In the genomic region with DNA sequence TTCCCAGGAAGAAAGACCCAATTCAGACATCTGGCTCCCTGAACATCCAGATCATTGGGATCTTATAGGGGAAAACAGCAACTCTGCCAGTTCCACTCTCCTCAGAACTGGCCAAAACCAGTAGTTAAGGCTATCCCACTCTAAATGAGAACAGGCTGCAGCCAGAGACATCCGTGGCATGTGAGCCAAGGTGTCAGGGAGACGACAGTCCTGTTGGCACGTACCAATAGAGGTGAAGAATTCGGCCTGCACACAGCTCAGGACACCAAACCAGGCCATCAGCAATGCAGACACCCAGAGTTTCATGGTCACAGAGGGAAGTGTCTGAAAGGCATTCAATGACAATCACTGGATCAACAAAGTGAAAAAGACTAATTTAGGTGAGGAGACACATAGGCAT, we compare ENCODE assay signal across 24 cellular contexts. TPM values are rescaled to one million over a fixed set of nuclear protein-coding genes. Genes with fewer than 3 reads are reported as not detected.
"Had no signal": no experiment of that assay in that cellular context is flagged by ENCODE, and none has a peak within 500 bp of the region (broad histone marks: within the 10 kb centered on the region; RNA-seq: fewer than 3 reads in every experiment).

No MANE protein-coding gene starts in this region.

- ATAC-seq: activated CD4-positive, alpha-beta T cell treated with anti-CD3 and anti-CD28 coated beads for 36 hours; activated CD8-positive, alpha-beta memory T cell treated with anti-CD3 and anti-CD28 coated beads, Interleukin-2, amount 10 ng/mL, durations not matched to agents 7 days and 5 days; activated CD8-positive, alpha-beta T cell treated with anti-CD3 and anti-CD28 coated beads, Interleukin-2, amount 10 ng/mL, durations not matched to agents 7 days and 5 days; activated naive CD8-positive, alpha-beta T cell treated with anti-CD3 and anti-CD28 coated beads, Interleukin-2, amount 50 U/mL, for 24 hours; body of pancreas; esophagus mucosa had no signal

- H3K9me3 ChIP-seq: adrenal gland, body of pancreas had no signal

- H3K4me3 ChIP-seq: adrenal gland, body of pancreas, coronary artery, dorsolateral prefrontal cortex had no signal

- H3K27me3 ChIP-seq: adrenal gland, body of pancreas, dorsolateral prefrontal cortex had no signal

- H3K27ac ChIP-seq: adrenal gland, body of pancreas, coronary artery, dorsolateral prefrontal cortex had no signal

- DNase-seq: activated CD4-positive, alpha-beta memory T cell treated with anti-CD3 and anti-CD28 coated beads for 36 hours; activated CD4-positive, alpha-beta T cell treated with anti-CD3 and anti-CD28 coated beads for 36 hours; activated CD4-positive, alpha-beta T cell treated with anti-CD3 and anti-CD28 coated beads, Interleukin-2, amount 10 ng/mL, durations not matched to agents 24 days and 14 days; activated CD4-positive, CD25-positive, alpha-beta regulatory T cell; activated CD4-positive, CD25-positive, alpha-beta regulatory T cell treated with anti-CD3 and anti-CD28 coated beads, Interleukin-2, amount 50 U/mL, for 72 hours; activated CD8-positive, alpha-beta memory T cell treated with anti-CD3 and anti-CD28 coated beads, Interleukin-2, amount 10 ng/mL, durations not matched to agents 7 days and 5 days; activated CD8-positive, alpha-beta memory T cell treated with anti-CD3 and anti-CD28 coated beads, Interleukin-2, amount 50 U/mL, for 4 hours; activated CD8-positive, alpha-beta T cell treated with anti-CD3 and anti-CD28 coated beads, Interleukin-2, amount 10 ng/mL, durations not matched to agents 7 days and 5 days; activated effector memory CD4-positive, alpha-beta T cell treated with anti-CD3 and anti-CD28 coated beads, Interleukin-2, amount 50 U/mL, for 16 hours; activated naive CD4-positive, alpha-beta T cell treated with anti-CD3 and anti-CD28 coated beads for 36 hours; activated naive CD8-positive, alpha-beta T cell treated with anti-CD3 and anti-CD28 coated beads for 36 hours; activated naive CD8-positive, alpha-beta T cell treated with anti-CD3 and anti-CD28 coated beads, Interleukin-2, amount 50 U/mL, for 24 hours; activated T-cell treated with anti-CD3 and anti-CD28 coated beads, Interleukin-2, amount 50 U/mL, for 1 hour; activated T-cell treated with anti-CD3 and anti-CD28 coated beads, Interleukin-2, amount 50 U/mL, for 48 hours; adrenal gland; amygdala; body of pancreas; dorsolateral prefrontal cortex; effector memory CD4-positive, alpha-beta T cell; endodermal cell; foreskin fibroblast; T-helper 2 cell had no signal

RNA-seq across cellular contexts. Expression of a gene that starts 39.2 kb away (rescaled TPM):
- total RNA-seq: activated CD4-positive, alpha-beta memory T cell treated with anti-CD3 and anti-CD28 coated beads for 36 hours; activated CD8-positive, alpha-beta T cell treated with anti-CD3 and anti-CD28 coated beads, Interleukin-2, amount 10 ng/mL, durations not matched to agents 7 days and 5 days; activated naive CD4-positive, alpha-beta T cell treated with anti-CD3 and anti-CD28 coated beads for 36 hours had no signal
